18 cellular contexts compared by ENCODE assay signal in the genomic region with DNA sequence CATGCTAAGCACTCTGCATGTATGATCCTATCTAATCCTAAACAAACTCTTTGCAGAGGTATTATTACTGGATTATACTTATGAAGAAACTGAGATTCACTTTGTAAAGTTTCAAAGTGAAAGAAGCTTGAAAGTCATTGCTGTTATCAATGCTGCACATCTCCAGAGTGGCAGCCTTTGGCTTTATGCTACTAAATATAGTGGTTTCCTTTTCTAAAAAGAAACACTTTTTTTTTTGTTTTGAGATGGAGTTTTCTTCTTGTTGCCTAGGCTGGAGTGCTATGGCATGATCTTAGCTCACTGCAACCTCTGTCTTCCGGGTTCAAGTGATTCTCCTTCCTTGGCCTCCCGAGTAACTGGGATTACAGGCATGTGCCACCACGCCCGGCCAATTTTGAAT.
"Had no signal": no experiment of that assay in that cellular context is flagged by ENCODE, and none has a peak within 500 bp of the region (broad histone marks: within the 10 kb centered on the region; RNA-seq: fewer than 3 reads in every experiment).

No MANE protein-coding gene starts in this region.

- H3K27me3 ChIP-seq: tibial nerve, uterus had no signal

- H3K4me3 ChIP-seq: skin epidermis, tibial nerve, uterus had no signal

- H3K9me3 ChIP-seq: tibial nerve, uterus had no signal

- H3K4me3 Mint-ChIP-seq: activated naive CD8-positive, alpha-beta T cell; brain; nephron progenitor cell had no signal

- ATAC-seq: SK-N-SH treated with all-trans-retinoic acid at 6 μM for 48 hours had no signal

- H3K9me3 Mint-ChIP-seq: brain, nephron progenitor cell had no signal

- H3K27ac ChIP-seq: skin epidermis, tibial nerve, uterus had no signal

- H3K4me1 ChIP-seq: tibial nerve, uterus had no signal

- H3K27ac Mint-ChIP-seq: activated naive CD8-positive, alpha-beta T cell; brain; nephron progenitor cell had no signal

- H3K36me3 ChIP-seq: tibial nerve, uterus had no signal

- DNase-seq: activated effector memory CD4-positive, alpha-beta T cell treated with Interleukin-2 at 50 U/mL for 16 hours; cortex of kidney; effector CD8-positive, alpha-beta T cell; foreskin melanocyte; kidney glomerular epithelial cell; mesendoderm; nephron progenitor cell; occipital lobe; stimulated activated CD4-positive, alpha-beta T cell treated with anti-CD3 and anti-CD28 coated beads, Interleukin-4, amount 100 ng/mL, for 4 hours; stimulated activated CD8-positive, alpha-beta memory T cell treated with anti-CD3 and anti-CD28 coated beads, Interleukin-4, amount 100 ng/mL, for 48 hours; stimulated activated naive CD4-positive, alpha-beta T cell treated with Interleukin-2 at 50 U/mL for 16 hours; substantia nigra; uterus had no signal

- H3K36me3 Mint-ChIP-seq: activated naive CD8-positive, alpha-beta T cell; brain had no signal
